In genomic region chr18:38923136-38923535, GRCh38 we compare ENCODE assay signal across 2 cellular contexts.
TF ChIP-seq lines count a peak whose summit lies in the region.

No MANE protein-coding gene starts in this region.

TF ChIP-seq in GM23338, 12 proteins besides CTCF, POLR2A, EP300 and RAD21 (continued from another document):
- TF ChIP-seq ZNF462 (CRISPR knock-in tag; IDR thresholded peaks at IDR 0.05) (no peak), NANOG (IDR thresholded peaks at IDR 0.05; ENCODE audit: borderline replicate concordance) (no peak), JUNB (IDR thresholded peaks at IDR 0.05; ENCODE audit: unreplicated experiment) (no peak), ETS1 (IDR thresholded peaks at IDR 0.05) (no peak), POLR2AphosphoS5 (IDR thresholded peaks at IDR 0.05; ENCODE audit: low read depth) (no peak), REST (IDR thresholded peaks at IDR 0.05; ENCODE audit: unreplicated experiment) (no peak), EZH2 (IDR thresholded peaks at IDR 0.05; ENCODE audit: low read depth, unreplicated experiment) (no peak)

TF ChIP-seq in WTC11, 78 proteins besides CTCF, POLR2A, EP300 and RAD21 (continued from another document):
- TF ChIP-seq ATF2 (CRISPR knock-in tag; IDR thresholded peaks at IDR 0.05; ENCODE audit: borderline replicate concordance, low read depth) (no peak), CDX4 (CRISPR knock-in tag; IDR thresholded peaks at IDR 0.05; ENCODE audit: borderline replicate concordance) (no peak), GABPB1 (CRISPR knock-in tag; IDR thresholded peaks at IDR 0.05) (no peak), SP1 (CRISPR knock-in tag; conservative IDR thresholded peaks at IDR 0.05) (no peak), CBFB (CRISPR knock-in tag; IDR thresholded peaks at IDR 0.05; ENCODE audit: low read depth) (no peak), TEAD1 (CRISPR knock-in tag; IDR thresholded peaks at IDR 0.05) (no peak), NR2C2 (CRISPR knock-in tag; IDR thresholded peaks at IDR 0.05) (no peak), TP53 (CRISPR knock-in tag; IDR thresholded peaks at IDR 0.05) (no peak), SMAD4 (CRISPR knock-in tag; IDR thresholded peaks at IDR 0.05) (no peak), HMGA2 (CRISPR knock-in tag; IDR thresholded peaks at IDR 0.05) (no peak), IRF2 (CRISPR knock-in tag; IDR thresholded peaks at IDR 0.05; ENCODE audit: borderline replicate concordance, low read depth) (no peak), GRHL2 (CRISPR knock-in tag; IDR thresholded peaks at IDR 0.05; ENCODE audit: insufficient replicate concordance, severe bottlenecking) (no peak)
